1 cellular context compared by ENCODE assay signal in genomic region chr20:50172347-50173013, GRCh38.
A peak's percentile ranks its signal among the peaks of the same experiment; 100 is the strongest.
TF ChIP-seq lines count a peak whose summit lies in the region.

No MANE protein-coding gene starts in this region.

TF ChIP-seq in IMR-90, 13 proteins besides CTCF, POLR2A, EP300 and RAD21:
- TF ChIP-seq BHLHE40 (IDR thresholded peaks at IDR 0.05; ENCODE audit: low read depth, low read length) = 0 out of 2 replicates have a peak, but pooled peaks have one; percentile 6
- peak; percentile 35; the same call in 1 of the 2 replicates for TF ChIP-seq MAZ (IDR thresholded peaks at IDR 0.05; ENCODE audit: borderline replicate concordance, low read depth, low read length)
- no peak for TF ChIP-seq RCOR1 (IDR thresholded peaks at IDR 0.05; ENCODE audit: insufficient replicate concordance, low read length)
- no peak for TF ChIP-seq RFX5 (IDR thresholded peaks at IDR 0.05; ENCODE audit: low read depth, low read length)
- no peak for TF ChIP-seq CHD1 (IDR thresholded peaks at IDR 0.05; ENCODE audit: low read depth, low read length)
TF ChIP-seq in IMR-90: peak in this region for 2.
